ENCODE assay signal across 1 cellular context in the genomic region with DNA sequence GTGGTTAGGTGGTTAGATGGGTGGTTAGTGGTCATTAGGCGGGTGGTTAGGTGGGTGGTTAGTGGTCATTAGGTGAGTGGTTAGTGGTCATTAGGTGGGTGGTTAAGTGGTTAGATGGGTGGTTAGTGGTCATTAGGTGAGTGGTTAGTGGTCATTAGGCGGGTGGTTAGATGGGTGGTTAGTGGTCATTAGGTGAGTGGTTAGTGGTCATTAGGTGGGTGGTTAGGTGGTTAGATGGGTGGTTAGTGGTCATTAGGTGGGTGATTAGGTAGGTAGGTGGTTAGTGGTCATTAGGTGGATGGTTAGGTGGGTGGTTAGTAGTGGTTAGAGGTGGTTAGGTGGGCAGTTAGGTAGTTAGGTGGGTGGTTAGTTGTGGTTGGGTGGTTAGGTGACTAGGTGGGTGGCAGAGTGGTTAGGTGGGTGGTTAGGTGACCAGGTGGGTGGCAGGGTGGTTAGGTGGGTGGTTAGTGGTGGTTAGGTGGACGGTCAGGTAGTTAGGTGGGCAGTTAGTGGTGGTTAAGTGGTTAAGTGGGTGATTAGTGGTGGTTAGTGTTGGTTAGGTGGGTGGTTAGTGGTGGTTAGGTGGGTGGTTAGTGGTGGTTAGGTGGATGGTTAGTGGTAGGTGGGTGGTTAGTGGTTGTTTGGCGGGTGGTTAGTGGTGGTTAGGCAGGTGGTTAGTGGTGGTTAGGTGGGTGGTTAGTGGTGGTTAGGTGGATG.
TF ChIP-seq lines count a peak whose summit lies in the region.

No MANE protein-coding gene starts in this region.

TF ChIP-seq in K562, 482 proteins besides CTCF, POLR2A, EP300 and RAD21 (continued from another document and continues in another):
- TF ChIP-seq, protein P1, sequence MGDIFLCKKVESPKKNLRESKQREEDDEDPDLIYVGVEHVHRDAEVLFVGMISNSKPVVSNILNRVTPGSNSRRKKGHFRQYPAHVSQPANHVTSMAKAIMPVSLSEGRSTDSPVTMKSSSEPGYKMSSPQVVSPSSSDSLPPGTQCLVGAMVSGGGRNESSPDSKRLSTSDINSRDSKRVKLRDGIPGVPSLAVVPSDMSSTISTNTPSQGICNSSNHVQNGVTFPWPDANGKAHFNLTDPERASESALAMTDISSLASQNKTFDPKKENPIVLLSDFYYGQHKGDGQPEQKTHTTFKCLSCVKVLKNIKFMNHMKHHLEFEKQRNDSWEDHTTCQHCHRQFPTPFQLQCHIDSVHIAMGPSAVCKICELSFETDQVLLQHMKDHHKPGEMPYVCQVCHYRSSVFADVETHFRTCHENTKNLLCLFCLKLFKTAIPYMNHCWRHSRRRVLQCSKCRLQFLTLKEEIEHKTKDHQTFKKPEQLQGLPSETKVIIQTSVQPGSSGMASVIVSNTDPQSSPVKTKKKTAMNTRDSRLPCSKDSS (IDR thresholded peaks at IDR 0.05; ENCODE audit: low read depth, partially characterized antibody) = no peak
- TF ChIP-seq ZNF174 (CRISPR knock-in tag; IDR thresholded peaks at IDR 0.05) (no peak), SRSF3 (IDR thresholded peaks at IDR 0.05; ENCODE audit: insufficient read depth, low read length) (no peak), ZBTB1 (CRISPR knock-in tag; IDR thresholded peaks at IDR 0.05; ENCODE audit: borderline replicate concordance, low read depth) (peak; percentile 60; the same call in 1 of the 2 replicates), RBM39 (optimal IDR thresholded peaks at IDR 0.05; ENCODE audit: low read depth, low read length) (peak; percentile 80), ZNF24 (IDR thresholded peaks at IDR 0.05) (no peak), CEBPB (tag; IDR thresholded peaks at IDR 0.05) (no peak), TOE1 (IDR thresholded peaks at IDR 0.05; ENCODE audit: borderline replicate concordance) (peak; percentile 82), TOE1 (CRISPR knock-in tag; IDR thresholded peaks at IDR 0.05; ENCODE audit: borderline replicate concordance, low read depth) (no peak), NELFE (IDR thresholded peaks at IDR 0.05; ENCODE audit: insufficient read depth, insufficient read length) (no peak), POLR3G (IDR thresholded peaks at IDR 0.05; ENCODE audit: extremely low read depth, insufficient read length, insufficient replicate concordance) (no peak), DIDO1 (tag; IDR thresholded peaks at IDR 0.05; ENCODE audit: low read depth) (no peak), FOS (IDR thresholded peaks at IDR 0.05; ENCODE audit: extremely low read depth, insufficient read length) (no peak), ZNF584 (CRISPR knock-in tag; IDR thresholded peaks at IDR 0.05; ENCODE audit: low read depth) (no peak), MEIS2 (IDR thresholded peaks at IDR 0.05; ENCODE audit: partially characterized antibody) (peak; percentile 56), SLC30A9 (CRISPR knock-in tag; IDR thresholded peaks at IDR 0.05) (no peak), DACH1 (IDR thresholded peaks at IDR 0.05; ENCODE audit: partially characterized antibody) (no peak), SETDB1 (IDR thresholded peaks at IDR 0.05; ENCODE audit: low read length) (no peak), NUFIP1 (IDR thresholded peaks at IDR 0.05; ENCODE audit: partially characterized antibody) (peak; percentile 96), GABPB1 (CRISPR knock-in tag; IDR thresholded peaks at IDR 0.05) (no peak), ZNF316 (IDR thresholded peaks at IDR 0.05) (no peak), MCM5 (IDR thresholded peaks at IDR 0.05; ENCODE audit: low read depth) (no peak), NCOR1 (IDR thresholded peaks at IDR 0.05) (no peak), NFIX (CRISPR knock-in tag; IDR thresholded peaks at IDR 0.05; ENCODE audit: low read depth) (no peak), SRSF9 (IDR thresholded peaks at IDR 0.05; ENCODE audit: borderline replicate concordance, low read depth, low read length) (no peak)
- TF ChIP-seq, protein P2, sequence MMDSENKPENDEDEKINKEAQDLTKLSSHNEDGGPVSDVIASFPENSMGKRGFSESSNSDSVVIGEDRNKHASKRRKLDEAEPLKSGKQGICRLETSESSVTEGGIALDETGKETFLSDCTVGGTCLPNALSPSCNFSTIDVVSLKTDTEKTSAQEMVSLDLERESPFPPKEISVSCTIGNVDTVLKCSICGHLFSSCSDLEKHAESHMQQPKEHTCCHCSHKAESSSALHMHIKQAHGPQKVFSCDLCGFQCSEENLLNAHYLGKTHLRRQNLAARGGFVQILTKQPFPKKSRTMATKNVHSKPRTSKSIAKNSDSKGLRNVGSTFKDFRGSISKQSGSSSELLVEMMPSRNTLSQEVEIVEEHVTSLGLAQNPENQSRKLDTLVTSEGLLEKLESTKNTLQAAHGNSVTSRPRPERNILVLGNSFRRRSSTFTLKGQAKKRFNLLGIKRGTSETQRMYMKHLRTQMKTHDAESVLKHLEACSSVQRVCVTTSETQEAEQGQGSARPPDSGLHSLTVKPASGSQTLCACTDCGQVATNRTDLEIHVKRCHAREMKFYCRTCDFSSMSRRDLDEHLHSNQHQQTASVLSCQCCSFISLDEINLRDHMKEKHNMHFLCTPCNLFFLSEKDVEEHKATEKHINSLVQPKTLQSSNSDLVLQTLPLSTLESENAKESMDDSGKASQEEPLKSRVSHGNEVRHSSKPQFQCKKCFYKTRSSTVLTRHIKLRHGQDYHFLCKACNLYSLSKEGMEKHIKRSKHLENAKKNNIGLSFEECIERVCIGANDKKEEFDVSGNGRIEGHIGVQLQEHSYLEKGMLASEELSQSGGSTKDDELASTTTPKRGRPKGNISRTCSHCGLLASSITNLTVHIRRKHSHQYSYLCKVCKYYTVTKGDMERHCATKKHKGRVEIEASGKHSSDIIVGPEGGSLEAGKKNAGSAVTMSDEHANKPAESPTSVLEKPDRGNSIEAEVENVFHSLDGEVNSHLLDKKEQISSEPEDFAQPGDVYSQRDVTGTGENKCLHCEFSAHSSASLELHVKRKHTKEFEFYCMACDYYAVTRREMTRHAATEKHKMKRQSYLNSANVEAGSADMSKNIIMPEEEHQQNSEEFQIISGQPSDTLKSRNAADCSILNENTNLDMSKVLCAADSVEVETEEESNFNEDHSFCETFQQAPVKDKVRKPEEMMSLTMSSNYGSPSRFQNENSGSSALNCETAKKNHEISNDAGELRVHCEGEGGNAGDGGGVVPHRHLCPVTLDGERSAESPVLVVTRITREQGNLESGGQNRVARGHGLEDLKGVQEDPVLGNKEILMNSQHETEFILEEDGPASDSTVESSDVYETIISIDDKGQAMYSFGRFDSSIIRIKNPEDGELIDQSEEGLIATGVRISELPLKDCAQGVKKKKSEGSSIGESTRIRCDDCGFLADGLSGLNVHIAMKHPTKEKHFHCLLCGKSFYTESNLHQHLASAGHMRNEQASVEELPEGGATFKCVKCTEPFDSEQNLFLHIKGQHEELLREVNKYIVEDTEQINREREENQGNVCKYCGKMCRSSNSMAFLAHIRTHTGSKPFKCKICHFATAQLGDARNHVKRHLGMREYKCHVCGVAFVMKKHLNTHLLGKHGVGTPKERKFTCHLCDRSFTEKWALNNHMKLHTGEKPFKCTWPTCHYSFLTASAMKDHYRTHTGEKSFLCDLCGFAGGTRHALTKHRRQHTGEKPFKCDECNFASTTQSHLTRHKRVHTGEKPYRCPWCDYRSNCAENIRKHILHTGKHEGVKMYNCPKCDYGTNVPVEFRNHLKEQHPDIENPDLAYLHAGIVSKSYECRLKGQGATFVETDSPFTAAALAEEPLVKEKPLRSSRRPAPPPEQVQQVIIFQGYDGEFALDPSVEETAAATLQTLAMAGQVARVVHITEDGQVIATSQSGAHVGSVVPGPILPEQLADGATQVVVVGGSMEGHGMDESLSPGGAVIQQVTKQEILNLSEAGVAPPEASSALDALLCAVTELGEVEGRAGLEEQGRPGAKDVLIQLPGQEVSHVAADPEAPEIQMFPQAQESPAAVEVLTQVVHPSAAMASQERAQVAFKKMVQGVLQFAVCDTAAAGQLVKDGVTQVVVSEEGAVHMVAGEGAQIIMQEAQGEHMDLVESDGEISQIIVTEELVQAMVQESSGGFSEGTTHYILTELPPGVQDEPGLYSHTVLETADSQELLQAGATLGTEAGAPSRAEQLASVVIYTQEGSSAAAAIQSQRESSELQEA (IDR thresholded peaks at IDR 0.05; ENCODE audit: low read depth) = 0 out of 2 replicates have a peak, but pooled peaks have one; percentile 14
- TF ChIP-seq, protein P3, sequence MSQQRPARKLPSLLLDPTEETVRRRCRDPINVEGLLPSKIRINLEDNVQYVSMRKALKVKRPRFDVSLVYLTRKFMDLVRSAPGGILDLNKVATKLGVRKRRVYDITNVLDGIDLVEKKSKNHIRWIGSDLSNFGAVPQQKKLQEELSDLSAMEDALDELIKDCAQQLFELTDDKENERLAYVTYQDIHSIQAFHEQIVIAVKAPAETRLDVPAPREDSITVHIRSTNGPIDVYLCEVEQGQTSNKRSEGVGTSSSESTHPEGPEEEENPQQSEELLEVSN (IDR thresholded peaks at IDR 0.05; ENCODE audit: borderline replicate concordance in 1 of 2, extremely low read depth in 1 of 2, insufficient read depth in 1 of 2, insufficient read length in 1 of 2, low read depth in 1 of 2, low read length in 1 of 2, poor library complexity in 1 of 2, severe bottlenecking in 1 of 2) = no peak
- TF ChIP-seq, protein P4, sequence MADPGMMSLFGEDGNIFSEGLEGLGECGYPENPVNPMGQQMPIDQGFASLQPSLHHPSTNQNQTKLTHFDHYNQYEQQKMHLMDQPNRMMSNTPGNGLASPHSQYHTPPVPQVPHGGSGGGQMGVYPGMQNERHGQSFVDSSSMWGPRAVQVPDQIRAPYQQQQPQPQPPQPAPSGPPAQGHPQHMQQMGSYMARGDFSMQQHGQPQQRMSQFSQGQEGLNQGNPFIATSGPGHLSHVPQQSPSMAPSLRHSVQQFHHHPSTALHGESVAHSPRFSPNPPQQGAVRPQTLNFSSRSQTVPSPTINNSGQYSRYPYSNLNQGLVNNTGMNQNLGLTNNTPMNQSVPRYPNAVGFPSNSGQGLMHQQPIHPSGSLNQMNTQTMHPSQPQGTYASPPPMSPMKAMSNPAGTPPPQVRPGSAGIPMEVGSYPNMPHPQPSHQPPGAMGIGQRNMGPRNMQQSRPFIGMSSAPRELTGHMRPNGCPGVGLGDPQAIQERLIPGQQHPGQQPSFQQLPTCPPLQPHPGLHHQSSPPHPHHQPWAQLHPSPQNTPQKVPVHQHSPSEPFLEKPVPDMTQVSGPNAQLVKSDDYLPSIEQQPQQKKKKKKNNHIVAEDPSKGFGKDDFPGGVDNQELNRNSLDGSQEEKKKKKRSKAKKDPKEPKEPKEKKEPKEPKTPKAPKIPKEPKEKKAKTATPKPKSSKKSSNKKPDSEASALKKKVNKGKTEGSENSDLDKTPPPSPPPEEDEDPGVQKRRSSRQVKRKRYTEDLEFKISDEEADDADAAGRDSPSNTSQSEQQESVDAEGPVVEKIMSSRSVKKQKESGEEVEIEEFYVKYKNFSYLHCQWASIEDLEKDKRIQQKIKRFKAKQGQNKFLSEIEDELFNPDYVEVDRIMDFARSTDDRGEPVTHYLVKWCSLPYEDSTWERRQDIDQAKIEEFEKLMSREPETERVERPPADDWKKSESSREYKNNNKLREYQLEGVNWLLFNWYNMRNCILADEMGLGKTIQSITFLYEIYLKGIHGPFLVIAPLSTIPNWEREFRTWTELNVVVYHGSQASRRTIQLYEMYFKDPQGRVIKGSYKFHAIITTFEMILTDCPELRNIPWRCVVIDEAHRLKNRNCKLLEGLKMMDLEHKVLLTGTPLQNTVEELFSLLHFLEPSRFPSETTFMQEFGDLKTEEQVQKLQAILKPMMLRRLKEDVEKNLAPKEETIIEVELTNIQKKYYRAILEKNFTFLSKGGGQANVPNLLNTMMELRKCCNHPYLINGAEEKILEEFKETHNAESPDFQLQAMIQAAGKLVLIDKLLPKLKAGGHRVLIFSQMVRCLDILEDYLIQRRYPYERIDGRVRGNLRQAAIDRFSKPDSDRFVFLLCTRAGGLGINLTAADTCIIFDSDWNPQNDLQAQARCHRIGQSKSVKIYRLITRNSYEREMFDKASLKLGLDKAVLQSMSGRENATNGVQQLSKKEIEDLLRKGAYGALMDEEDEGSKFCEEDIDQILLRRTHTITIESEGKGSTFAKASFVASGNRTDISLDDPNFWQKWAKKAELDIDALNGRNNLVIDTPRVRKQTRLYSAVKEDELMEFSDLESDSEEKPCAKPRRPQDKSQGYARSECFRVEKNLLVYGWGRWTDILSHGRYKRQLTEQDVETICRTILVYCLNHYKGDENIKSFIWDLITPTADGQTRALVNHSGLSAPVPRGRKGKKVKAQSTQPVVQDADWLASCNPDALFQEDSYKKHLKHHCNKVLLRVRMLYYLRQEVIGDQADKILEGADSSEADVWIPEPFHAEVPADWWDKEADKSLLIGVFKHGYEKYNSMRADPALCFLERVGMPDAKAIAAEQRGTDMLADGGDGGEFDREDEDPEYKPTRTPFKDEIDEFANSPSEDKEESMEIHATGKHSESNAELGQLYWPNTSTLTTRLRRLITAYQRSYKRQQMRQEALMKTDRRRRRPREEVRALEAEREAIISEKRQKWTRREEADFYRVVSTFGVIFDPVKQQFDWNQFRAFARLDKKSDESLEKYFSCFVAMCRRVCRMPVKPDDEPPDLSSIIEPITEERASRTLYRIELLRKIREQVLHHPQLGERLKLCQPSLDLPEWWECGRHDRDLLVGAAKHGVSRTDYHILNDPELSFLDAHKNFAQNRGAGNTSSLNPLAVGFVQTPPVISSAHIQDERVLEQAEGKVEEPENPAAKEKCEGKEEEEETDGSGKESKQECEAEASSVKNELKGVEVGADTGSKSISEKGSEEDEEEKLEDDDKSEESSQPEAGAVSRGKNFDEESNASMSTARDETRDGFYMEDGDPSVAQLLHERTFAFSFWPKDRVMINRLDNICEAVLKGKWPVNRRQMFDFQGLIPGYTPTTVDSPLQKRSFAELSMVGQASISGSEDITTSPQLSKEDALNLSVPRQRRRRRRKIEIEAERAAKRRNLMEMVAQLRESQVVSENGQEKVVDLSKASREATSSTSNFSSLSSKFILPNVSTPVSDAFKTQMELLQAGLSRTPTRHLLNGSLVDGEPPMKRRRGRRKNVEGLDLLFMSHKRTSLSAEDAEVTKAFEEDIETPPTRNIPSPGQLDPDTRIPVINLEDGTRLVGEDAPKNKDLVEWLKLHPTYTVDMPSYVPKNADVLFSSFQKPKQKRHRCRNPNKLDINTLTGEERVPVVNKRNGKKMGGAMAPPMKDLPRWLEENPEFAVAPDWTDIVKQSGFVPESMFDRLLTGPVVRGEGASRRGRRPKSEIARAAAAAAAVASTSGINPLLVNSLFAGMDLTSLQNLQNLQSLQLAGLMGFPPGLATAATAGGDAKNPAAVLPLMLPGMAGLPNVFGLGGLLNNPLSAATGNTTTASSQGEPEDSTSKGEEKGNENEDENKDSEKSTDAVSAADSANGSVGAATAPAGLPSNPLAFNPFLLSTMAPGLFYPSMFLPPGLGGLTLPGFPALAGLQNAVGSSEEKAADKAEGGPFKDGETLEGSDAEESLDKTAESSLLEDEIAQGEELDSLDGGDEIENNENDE (IDR thresholded peaks at IDR 0.05; ENCODE audit: low read depth, low read length) = no peak
- TF ChIP-seq, protein P5, sequence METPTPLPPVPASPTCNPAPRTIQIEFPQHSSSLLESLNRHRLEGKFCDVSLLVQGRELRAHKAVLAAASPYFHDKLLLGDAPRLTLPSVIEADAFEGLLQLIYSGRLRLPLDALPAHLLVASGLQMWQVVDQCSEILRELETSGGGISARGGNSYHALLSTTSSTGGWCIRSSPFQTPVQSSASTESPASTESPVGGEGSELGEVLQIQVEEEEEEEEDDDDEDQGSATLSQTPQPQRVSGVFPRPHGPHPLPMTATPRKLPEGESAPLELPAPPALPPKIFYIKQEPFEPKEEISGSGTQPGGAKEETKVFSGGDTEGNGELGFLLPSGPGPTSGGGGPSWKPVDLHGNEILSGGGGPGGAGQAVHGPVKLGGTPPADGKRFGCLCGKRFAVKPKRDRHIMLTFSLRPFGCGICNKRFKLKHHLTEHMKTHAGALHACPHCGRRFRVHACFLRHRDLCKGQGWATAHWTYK (CRISPR knock-in tag; IDR thresholded peaks at IDR 0.05) = no peak
- TF ChIP-seq, protein P6, sequence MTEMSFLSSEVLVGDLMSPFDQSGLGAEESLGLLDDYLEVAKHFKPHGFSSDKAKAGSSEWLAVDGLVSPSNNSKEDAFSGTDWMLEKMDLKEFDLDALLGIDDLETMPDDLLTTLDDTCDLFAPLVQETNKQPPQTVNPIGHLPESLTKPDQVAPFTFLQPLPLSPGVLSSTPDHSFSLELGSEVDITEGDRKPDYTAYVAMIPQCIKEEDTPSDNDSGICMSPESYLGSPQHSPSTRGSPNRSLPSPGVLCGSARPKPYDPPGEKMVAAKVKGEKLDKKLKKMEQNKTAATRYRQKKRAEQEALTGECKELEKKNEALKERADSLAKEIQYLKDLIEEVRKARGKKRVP (CRISPR knock-in tag; IDR thresholded peaks at IDR 0.05) = no peak
